ENCODE assay signal across 29 cellular contexts in the genomic region with DNA sequence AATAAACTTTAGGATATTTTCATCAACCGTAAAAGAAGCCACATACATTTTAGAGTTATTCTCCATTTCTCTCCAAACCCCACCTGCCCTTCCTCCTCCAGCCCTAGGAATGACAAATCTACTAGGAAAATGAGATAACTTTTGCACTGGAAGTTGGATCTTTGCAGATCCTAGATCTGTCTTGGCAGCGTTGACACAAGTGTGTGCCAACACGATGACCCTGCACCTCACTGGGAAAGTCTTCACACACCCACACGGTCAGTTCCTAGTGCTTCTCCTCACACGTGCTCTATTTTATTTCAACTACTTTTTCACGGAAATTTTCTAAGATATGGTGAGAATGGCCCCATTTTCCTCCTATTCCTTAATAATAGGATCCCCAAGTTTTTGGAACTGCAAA.
"Had no signal": no experiment of that assay in that cellular context is flagged by ENCODE, and none has a peak within 500 bp of the region (broad histone marks: within the 10 kb centered on the region; RNA-seq: fewer than 3 reads in every experiment).

No MANE protein-coding gene starts in this region.

- FAIRE-seq: kidney had no signal

- H2AFZ ChIP-seq: hepatocyte had no signal

- H3K4me3 Mint-ChIP-seq: dendritic cell treated with granulocyte-macrophage colony-stimulating factor and Interleukin-4, amounts not matched to agents 40 ng/mL and 50 ng/mL, for 4 days; endodermal cell; mesothelial cell of epicardium; natural killer cell treated with Interleukin-12 subunit alpha and Interleukin-12 subunit beta and Interleukin-15 and Interleukin-18, amount 100 ng/mL, for 72 hours; neural crest cell; stimulated activated naive B cell treated with anti-CD40 and anti-IgM and Interleukin-4, amounts not matched to agents 10 μg/mL and 1 μg/mL and 100 μg/mL, for 72 hours; stimulated activated naive CD8-positive, alpha-beta T cell treated with anti-CD3 and anti-CD28 coated beads, Interleukin-15, Interleukin-2, amounts not matched to agents 100 ng/mL and 50 ng/mL, for 24 hours had no signal

- H3K36me3 ChIP-seq: colonic mucosa, gastroesophageal sphincter, heart left ventricle, left lung, neutrophil, prostate gland, right atrium auricular region, spleen, thoracic aorta, transverse colon, upper lobe of right lung, uterus had no signal

- ATAC-seq: esophagus mucosa; gastroesophageal sphincter; heart left ventricle; left lung; mucosa of descending colon; natural killer cell treated with Interleukin-12 subunit alpha and Interleukin-12 subunit beta and Interleukin-15 and Interleukin-18, amount 100 ng/mL, for 72 hours; stimulated activated naive B cell treated with anti-CD40 and anti-IgM and Interleukin-4, amounts not matched to agents 10 μg/mL and 1 μg/mL and 100 μg/mL, for 72 hours; upper lobe of right lung had no signal

- H3K27ac ChIP-seq: colonic mucosa, epithelial cell of prostate, foreskin keratinocyte, gastroesophageal sphincter, heart left ventricle, hepatocyte, left lung, neutrophil, prostate gland, right atrium auricular region, skin epidermis, spleen, thoracic aorta, transverse colon, upper lobe of right lung, uterus had no signal

- DNase-seq: colonic mucosa; effector CD8-positive, alpha-beta T cell; endodermal cell; foreskin keratinocyte; heart left ventricle; kidney; left lung; mesenchymal stem cell; mucosa of descending colon; naive B cell; spleen; stimulated activated naive B cell treated with anti-CD40 and anti-IgM and Interleukin-4, amounts not matched to agents 10 μg/mL and 1 μg/mL and 100 μg/mL, for 72 hours; transverse colon; upper lobe of right lung; uterus had no signal

- H3K4me3 ChIP-seq: colonic mucosa, gastroesophageal sphincter, heart left ventricle, hepatocyte, left lung, mucosa of descending colon, prostate gland, right atrium auricular region, skin epidermis, spleen, thoracic aorta, transverse colon, upper lobe of right lung, uterus had no signal

- H3K4me1 ChIP-seq: colonic mucosa had no signal

- H3K4me2 ChIP-seq: hepatocyte had no signal

- H3K79me2 ChIP-seq: hepatocyte had no signal

- H3K9me3 ChIP-seq: colonic mucosa, left lung, mucosa of descending colon, neutrophil, prostate gland, thoracic aorta, transverse colon, upper lobe of right lung, uterus had no signal

- H3K27me3 Mint-ChIP-seq: dendritic cell treated with granulocyte-macrophage colony-stimulating factor and Interleukin-4, amounts not matched to agents 40 ng/mL and 50 ng/mL, for 4 days; natural killer cell treated with Interleukin-12 subunit alpha and Interleukin-12 subunit beta and Interleukin-15 and Interleukin-18, amount 100 ng/mL, for 72 hours; stimulated activated naive B cell treated with anti-CD40 and anti-IgM and Interleukin-4, amounts not matched to agents 10 μg/mL and 1 μg/mL and 100 μg/mL, for 72 hours; stimulated activated naive CD8-positive, alpha-beta T cell treated with anti-CD3 and anti-CD28 coated beads, Interleukin-15, Interleukin-2, amounts not matched to agents 100 ng/mL and 50 ng/mL, for 24 hours had no signal

- H3K9me3 Mint-ChIP-seq: dendritic cell treated with granulocyte-macrophage colony-stimulating factor and Interleukin-4, amounts not matched to agents 40 ng/mL and 50 ng/mL, for 4 days; natural killer cell treated with Interleukin-12 subunit alpha and Interleukin-12 subunit beta and Interleukin-15 and Interleukin-18, amount 100 ng/mL, for 72 hours; stimulated activated naive B cell treated with anti-CD40 and anti-IgM and Interleukin-4, amounts not matched to agents 10 μg/mL and 1 μg/mL and 100 μg/mL, for 72 hours; stimulated activated naive CD8-positive, alpha-beta T cell treated with anti-CD3 and anti-CD28 coated beads, Interleukin-15, Interleukin-2, amounts not matched to agents 100 ng/mL and 50 ng/mL, for 24 hours had no signal

- H3K27me3 ChIP-seq: colonic mucosa, foreskin keratinocyte, gastroesophageal sphincter, heart left ventricle, hepatocyte, left lung, neutrophil, right atrium auricular region, transverse colon, upper lobe of right lung, uterus had no signal

- H3K27ac Mint-ChIP-seq: dendritic cell treated with granulocyte-macrophage colony-stimulating factor and Interleukin-4, amounts not matched to agents 40 ng/mL and 50 ng/mL, for 4 days; endodermal cell; mesothelial cell of epicardium; natural killer cell treated with Interleukin-12 subunit alpha and Interleukin-12 subunit beta and Interleukin-15 and Interleukin-18, amount 100 ng/mL, for 72 hours; stimulated activated naive B cell treated with anti-CD40 and anti-IgM and Interleukin-4, amounts not matched to agents 10 μg/mL and 1 μg/mL and 100 μg/mL, for 72 hours; stimulated activated naive CD8-positive, alpha-beta T cell treated with anti-CD3 and anti-CD28 coated beads, Interleukin-15, Interleukin-2, amounts not matched to agents 100 ng/mL and 50 ng/mL, for 24 hours had no signal

- H3K36me3 Mint-ChIP-seq: mesothelial cell of epicardium; naive B cell; natural killer cell treated with Interleukin-12 subunit alpha and Interleukin-12 subunit beta and Interleukin-15 and Interleukin-18, amount 100 ng/mL, for 72 hours; stimulated activated naive B cell treated with anti-CD40 and anti-IgM and Interleukin-4, amounts not matched to agents 10 μg/mL and 1 μg/mL and 100 μg/mL, for 72 hours had no signal
